ENCODE assay signal across 35 cellular contexts in genomic region chr2:177478907-177479306, GRCh38.
A peak's percentile ranks its signal among the peaks of the same experiment; 100 is the strongest.
DNase-seq lines count a peak whose midpoint lies in the region; ATAC-seq, FAIRE-seq and TF ChIP-seq lines count a peak whose summit lies in the region.
"Had no signal": no experiment of that assay in that cellular context is flagged by ENCODE, and none has a peak within 500 bp of the region (broad histone marks: within the 10 kb centered on the region; RNA-seq: fewer than 3 reads in every experiment).

No MANE protein-coding gene starts in this region.

- no peak overlapping the region for H2AK5ac ChIP-seq in mesendoderm (ENCODE audit: low read length)

- no peak overlapping the region for H4K5ac ChIP-seq in mesendoderm (ENCODE audit: low read length)

- H3K9me3 ChIP-seq in HepG2 (ENCODE audit: low read length) = no peaks in the 10 kb centered on the region
- H3K9me3 ChIP-seq in right lobe of liver = no peaks in the 10 kb centered on the region
- H3K9me3 ChIP-seq in endodermal cell (ENCODE audit: control insufficient read depth, low read length) = no peaks in the 10 kb centered on the region
- H3K9me3 ChIP-seq: BE2C, BLaER1, Caco-2 had no signal

- POLR2A ChIA-PET in HepG2 (lab: Yijun Ruan, JAX) = no interaction called here

- H3K79me2 ChIP-seq in HepG2 (ENCODE audit: insufficient read depth, low read length) (no peaks in the 10 kb centered on the region), mesendoderm (ENCODE audit: control insufficient read depth, insufficient read depth, low read length) (no peaks in the 10 kb centered on the region)

- H3K27ac ChIP-seq in HepG2 (ENCODE audit: extremely low read length, insufficient read depth, low read length) (no peak overlapping the region), right lobe of liver (no peak overlapping the region), endodermal cell (ENCODE audit: low read depth, low read length) (no peak overlapping the region), mesendoderm (ENCODE audit: low read depth, low read length) (peak overlapping the region; percentile 41)
- H3K27ac ChIP-seq: 22Rv1; A549; BLaER1; BLaER1 treated with 17β-estradiol and CSF1 and Interleukin-3, amounts not matched to agents 10 nM and 100 nM; C4-2B had no signal

- no peak for FAIRE-seq in HepG2 (lab: Jason Lieb, UNC)
- FAIRE-seq: A204.1, D721Med had no signal

- H3K4me1 ChIP-seq in HepG2 (ENCODE audit: insufficient read depth, low read length) (no peaks in the 10 kb centered on the region), right lobe of liver (no peaks in the 10 kb centered on the region), endodermal cell (ENCODE audit: control insufficient read depth, insufficient read depth, low read length) (peaks cover 7% of the 10 kb centered on the region), mesendoderm (ENCODE audit: control insufficient read depth, low read depth, low read length) (no peaks in the 10 kb centered on the region)
- H3K4me1 ChIP-seq: BE2C; BLaER1; BLaER1 treated with 17β-estradiol and CSF1 and Interleukin-3, amounts not matched to agents 10 nM and 100 nM; Caco-2 had no signal

- TF ChIP-seq POLR2A in HepG2 (IDR thresholded peaks at IDR 0.05; ENCODE audit: insufficient read depth in 1 of 2, low read depth in 2 of 2, low read length in 2 of 2) (no peak), right lobe of liver (IDR thresholded peaks at IDR 0.05) (no peak)

- H3K56ac ChIP-seq in mesendoderm (ENCODE audit: low read length) = no peak overlapping the region

- ATAC-seq in HepG2 (no peak; the same call in 2 of the 3 replicates), right lobe of liver (no peak), GM18907 (IDR thresholded peaks at IDR 0.05; ENCODE audit: unreplicated experiment) (no peak), GM21717 (IDR thresholded peaks at IDR 0.05; ENCODE audit: unreplicated experiment) (no peak)
- ATAC-seq: A549; CD8-positive, alpha-beta T cell had no signal

- no peak overlapping the region for H3K4me2 ChIP-seq in HepG2 (ENCODE audit: low read depth, low read length)
- H3K4me2 ChIP-seq in mesendoderm (ENCODE audit: low read length) = no peak overlapping the region
- H3K4me2 ChIP-seq: A549; BLaER1; BLaER1 treated with 17β-estradiol and CSF1 and Interleukin-3, amounts not matched to agents 10 nM and 100 nM had no signal

- H3K27me3 Mint-ChIP-seq in endodermal cell (ENCODE audit: insufficient read depth) = no peaks in the 10 kb centered on the region
- H3K27me3 Mint-ChIP-seq: B cell; CD4-positive, alpha-beta memory T cell; CD4-positive, alpha-beta T cell; CD4-positive, CD25-positive, alpha-beta regulatory T cell; CD8-positive, alpha-beta memory T cell had no signal

- no peaks in the 10 kb centered on the region for H3K79me1 ChIP-seq in mesendoderm (ENCODE audit: low read length)

- H3K23ac ChIP-seq in mesendoderm (ENCODE audit: low read length) = no peak overlapping the region

- TF ChIP-seq RAD21 in HepG2 (CRISPR knock-in tag; IDR thresholded peaks at IDR 0.05) = no peak

- no peak overlapping the region for H2AFZ ChIP-seq in HepG2 (ENCODE audit: low read length)

- no peak overlapping the region for H4K8ac ChIP-seq in mesendoderm (ENCODE audit: low read depth, low read length)

- H3K4ac ChIP-seq in mesendoderm (ENCODE audit: low read depth, low read length) = no peak overlapping the region

- no peak overlapping the region for H2BK120ac ChIP-seq in mesendoderm (ENCODE audit: low read depth, low read length)

- no TSS peak for BruUV-seq in HepG2 (replicated peaks; lab: Mats Ljungman, UMichigan)

- no peak for TF ChIP-seq EP300 in HepG2 (IDR thresholded peaks at IDR 0.05; ENCODE audit: low read depth in 2 of 2, low read length in 2 of 2)
- no peak for TF ChIP-seq EP300 in HepG2 (CRISPR knock-in tag; IDR thresholded peaks at IDR 0.05; ENCODE audit: borderline replicate concordance)

- peak overlapping the region; percentile 52 for H2BK5ac ChIP-seq in mesendoderm (ENCODE audit: low read length)

- H3K9ac ChIP-seq in HepG2 (ENCODE audit: insufficient read depth, low read depth, low read length) = no peak overlapping the region
- no peak overlapping the region for H3K9ac ChIP-seq in endodermal cell (ENCODE audit: extremely low read depth, low read length, poor library complexity, severe bottlenecking)
- no peak overlapping the region for H3K9ac ChIP-seq in mesendoderm (ENCODE audit: low read length)
- H3K9ac ChIP-seq: BLaER1; BLaER1 treated with 17β-estradiol and CSF1 and Interleukin-3, amounts not matched to agents 10 nM and 100 nM had no signal

- H3K18ac ChIP-seq in mesendoderm (ENCODE audit: low read length) = peak overlapping the region; percentile 65

- H3K27ac Mint-ChIP-seq in endodermal cell = no peak overlapping the region
- H3K27ac Mint-ChIP-seq: B cell; CD14-positive monocyte; CD4-positive, alpha-beta memory T cell; CD4-positive, alpha-beta T cell; CD4-positive, CD25-positive, alpha-beta regulatory T cell; CD8-positive, alpha-beta memory T cell; CD8-positive, alpha-beta T cell had no signal

- H4K20me1 ChIP-seq in HepG2 (ENCODE audit: insufficient read depth, low read length) = no peaks in the 10 kb centered on the region; the same call in 1 of the 2 replicates
- H4K20me1 ChIP-seq: BLaER1; BLaER1 treated with 17β-estradiol and CSF1 and Interleukin-3, amounts not matched to agents 10 nM and 100 nM had no signal

- H3K36me3 ChIP-seq in HepG2 (replicated peaks in 1 of 2; ENCODE audit: control insufficient read depth in 1 of 2, insufficient read depth in 2 of 2, low read length in 2 of 2) = peaks cover 6 to 52% of the 10 kb centered on the region in 2 experiments; a peak in 4 of 5 replicates
- H3K36me3 ChIP-seq in right lobe of liver = peaks cover 0 to 5% (median 2%) of the 10 kb centered on the region in 4 donors
- peaks cover 34% of the 10 kb centered on the region for H3K36me3 ChIP-seq in endodermal cell (ENCODE audit: control insufficient read depth, insufficient read depth, low read length)
- H3K36me3 ChIP-seq in mesendoderm (ENCODE audit: control insufficient read depth, insufficient read depth, low read length) = no peaks in the 10 kb centered on the region
- H3K36me3 ChIP-seq: BE2C had no signal

- TF ChIP-seq CTCF in HepG2 (CRISPR knock-in tag; IDR thresholded peaks at IDR 0.05) (no peak), right lobe of liver (IDR thresholded peaks at IDR 0.05) (no peak), endodermal cell (conservative IDR thresholded peaks at IDR 0.05) (no peak)

- peaks cover 22% of the 10 kb centered on the region for H3K36me3 Mint-ChIP-seq in endodermal cell (ENCODE audit: low read depth)

- CTCF ChIA-PET in HepG2 (lab: Yijun Ruan, JAX; ENCODE audit: low intra/inter-chr PET ratio, low total read pairs) = no interaction called here

- DNase-seq in HepG2 (ENCODE audit: low spot score) = no peak
- no peak for DNase-seq in right lobe of liver
- DNase-seq in endodermal cell = peak; percentile 46
- DNase-seq in mesendoderm = peak; percentile 87
- DNase-seq: 8988T; ACHN; AML-193; BE2C; C1 segment of cervical spinal cord; Caco-2; Calu3; CD4-positive, alpha-beta memory T cell; CD4-positive, alpha-beta T cell; CD4-positive, CD25-positive, alpha-beta regulatory T cell; CD8-positive, alpha-beta memory T cell; CD8-positive, alpha-beta T cell; COR-L47; DMS 273 treated with DMSO at 0.1 percent for 48 hours; DMS153; DMS53; DMS79; DMS79 treated with DMSO at 0.1 percent for 48 hours; DND-41; EL had no signal

- H3K9me3 Mint-ChIP-seq in endodermal cell = peaks cover 5% of the 10 kb centered on the region
- H3K9me3 Mint-ChIP-seq: CD4-positive, alpha-beta T cell had no signal

- in situ Hi-C loops in HepG2 (cut with HindIII; ENCODE audit: extremely low pct_ligation_motif_present, low pct_unique_long_range_greater_than_20kb) = no loop called here

- H2BK15ac ChIP-seq in mesendoderm (replicated peaks; ENCODE audit: low read depth) = no peak overlapping the region

- intact Hi-C loops in HepG2 (cut with micrococcal nuclease; ENCODE audit: unreplicated experiment) = no loop called here
- intact Hi-C loops in right lobe of liver (cut with DNase I) = no loop called here

- H3K4me1 Mint-ChIP-seq in endodermal cell = peaks cover 17% of the 10 kb centered on the region
- H3K4me1 Mint-ChIP-seq: B cell; CD14-positive monocyte; CD8-positive, alpha-beta memory T cell had no signal

- H3K4me3 Mint-ChIP-seq in endodermal cell = no peak overlapping the region
- H3K4me3 Mint-ChIP-seq: B cell; CD14-positive monocyte; CD4-positive, alpha-beta memory T cell; CD4-positive, alpha-beta T cell; CD4-positive, CD25-positive, alpha-beta regulatory T cell; CD8-positive, alpha-beta memory T cell; CD8-positive, alpha-beta T cell had no signal

- WGBS in HepG2 (ENCODE audit: low lambda C conversion rate) = 93% methylated on average over 2 of the region's 2 CpGs
- 100% methylated on average over 2 of the region's 2 CpGs for WGBS in right lobe of liver (ENCODE audit: insufficient coverage, low coverage, low lambda C conversion rate, missing lambda C conversion rate)
- WGBS in endodermal cell (ENCODE audit: insufficient coverage in 1 of 2, insufficient read length in 1 of 2), 2 experiments = 52% methylated on average over 2 of the region's 2 CpGs; no CpG with 5 or more reads in 1 of the 2 experiments
- no CpG with 5 or more reads among the region's 2 CpGs for WGBS in mesendoderm (ENCODE audit: extremely low coverage, insufficient coverage, low lambda C conversion rate)

- H3K4me3 ChIP-seq in HepG2 (replicated peaks in 1 of 3; ENCODE audit: insufficient read depth in 1 of 3, low read depth in 2 of 3, low read length in 3 of 3) = no peak overlapping the region
- H3K4me3 ChIP-seq in right lobe of liver = no peak overlapping the region
- H3K4me3 ChIP-seq in endodermal cell (ENCODE audit: low read length) = peak overlapping the region; percentile 69
- no peak overlapping the region for H3K4me3 ChIP-seq in mesendoderm (ENCODE audit: low read length)
- H3K4me3 ChIP-seq: A549; BLaER1; BLaER1 treated with 17β-estradiol and CSF1 and Interleukin-3, amounts not matched to agents 10 nM and 100 nM had no signal

- H3K27me3 ChIP-seq in HepG2 (ENCODE audit: control insufficient read depth in 1 of 2, insufficient read depth in 2 of 2, low read length in 2 of 2) (no peaks in the 10 kb centered on the region), right lobe of liver (no peaks in the 10 kb centered on the region), endodermal cell (ENCODE audit: control insufficient read depth, insufficient read depth, low read length, poor library complexity, severe bottlenecking) (no peaks in the 10 kb centered on the region), mesendoderm (ENCODE audit: insufficient read depth, low read length, poor library complexity) (no peaks in the 10 kb centered on the region)
- H3K27me3 ChIP-seq: BE2C; BLaER1; BLaER1 treated with 17β-estradiol and CSF1 and Interleukin-3, amounts not matched to agents 10 nM and 100 nM had no signal

Comparison
In these comparisons a context has a peak if more than half of its experiments do, and no peak if none do; other contexts are left out.
1. DNase-seq: peak in endodermal cell (single experiment) and mesendoderm (single experiment); none in HepG2 (single experiment) and right lobe of liver (0 of 3).